ENCODE assay signal across 19 cellular contexts in genomic region chr14:22113401-22113800, GRCh38.
A peak's percentile ranks its signal among the peaks of the same experiment; 100 is the strongest.
DNase-seq lines count a peak whose midpoint lies in the region; ATAC-seq, FAIRE-seq and TF ChIP-seq lines count a peak whose summit lies in the region.
"Had no signal": no experiment of that assay in that cellular context is flagged by ENCODE, and none has a peak within 500 bp of the region (broad histone marks: within the 10 kb centered on the region; RNA-seq: fewer than 3 reads in every experiment).

No MANE protein-coding gene starts in this region.

- H2BK12ac ChIP-seq in H1 (ENCODE audit: low read depth, low read length), result no peak overlapping the region

- no peak overlapping the region for H2AK5ac ChIP-seq in H1 (ENCODE audit: low read depth, low read length)

- no peak overlapping the region for H3K27ac ChIP-seq in H1 (ENCODE audit: low read depth, low read length)
- H3K27ac ChIP-seq: body of pancreas, ovary, right atrium auricular region, tibial nerve had no signal

- H2BK5ac ChIP-seq in H1 (ENCODE audit: low read depth, low read length), result no peak overlapping the region

- no peak overlapping the region for H3K27ac Mint-ChIP-seq in WTC11
- H3K27ac Mint-ChIP-seq: effector memory CD8-positive, alpha-beta T cell; natural killer cell; stimulated activated memory B cell treated with anti-CD40 and anti-IgM and Interleukin-4, amounts not matched to agents 10 μg/mL and 1 μg/mL and 100 μg/mL, for 72 hours had no signal

- no peaks in the 10 kb centered on the region for H4K20me1 ChIP-seq in H1 (replicated peaks in 1 of 2; ENCODE audit: control insufficient read depth in 1 of 2, insufficient read depth in 2 of 2, low read length in 2 of 2)

- no peak overlapping the region for H4K91ac ChIP-seq in H1 (replicated peaks; ENCODE audit: insufficient read length, low read length)

- no peak overlapping the region for H3K4ac ChIP-seq in H1 (replicated peaks; ENCODE audit: insufficient read length, low read depth, low read length)

- H3K4me3 ChIP-seq in H1 (ENCODE audit: extremely low read depth in 1 of 4, insufficient read depth in 2 of 4, low read depth in 3 of 4, low read length in 4 of 4), result no peak overlapping the region
- H3K4me3 ChIP-seq in MG63, result no peak overlapping the region
- H3K4me3 ChIP-seq: body of pancreas, GM12878, ovary, right atrium auricular region, tibial nerve had no signal

- TF ChIP-seq CTCF in WTC11 (IDR thresholded peaks at IDR 0.05) (no peak), H1 (IDR thresholded peaks at IDR 0.05; ENCODE audit: control extremely low read depth in 1 of 3, insufficient read depth in 1 of 3, low read depth in 1 of 3, low read length in 3 of 3) (no peak)

- H3K14ac ChIP-seq in H1 (ENCODE audit: insufficient read length), result no peak overlapping the region

- H3K79me1 ChIP-seq in H1 (ENCODE audit: low read depth, low read length), result no peaks in the 10 kb centered on the region

- no peak for TF ChIP-seq RAD21 in H1 (IDR thresholded peaks at IDR 0.05 in 1 of 2, conservative IDR thresholded peaks at IDR 0.05 in 1 of 2; ENCODE audit: low read depth in 2 of 2, low read length in 2 of 2)

- no peak for TF ChIP-seq POLR2A in H1 (IDR thresholded peaks at IDR 0.05; ENCODE audit: control extremely low read depth in 1 of 2, low read depth in 2 of 2, low read length in 2 of 2)

- H3K18ac ChIP-seq in H1 (ENCODE audit: extremely low read depth, low read length), result no peak overlapping the region

- H3K36me3 ChIP-seq in H1 (ENCODE audit: control insufficient read depth in 2 of 4, insufficient read depth in 4 of 4, low read length in 3 of 4) (no peaks in the 10 kb centered on the region), MG63 (no peaks in the 10 kb centered on the region)
- H3K36me3 ChIP-seq: ovary, right atrium auricular region, tibial nerve had no signal

- H2BK20ac ChIP-seq in H1 (ENCODE audit: low read length), result no peak overlapping the region

- no peak overlapping the region for H4K5ac ChIP-seq in H1 (ENCODE audit: insufficient read length, low read depth, low read length)

- H3K9me3 Mint-ChIP-seq in WTC11, result no peaks in the 10 kb centered on the region
- H3K9me3 Mint-ChIP-seq: effector memory CD8-positive, alpha-beta T cell; natural killer cell had no signal

- TF ChIP-seq EP300 in H1 (IDR thresholded peaks at IDR 0.05; ENCODE audit: borderline replicate concordance in 1 of 2, low read depth in 2 of 2, low read length in 2 of 2), result no peak

- 87% methylated on average over 13 of the region's 13 CpGs; no CpG with 5 or more reads in 1 of the 2 experiments for WGBS in H1 (ENCODE audit: extremely low coverage in 1 of 2, insufficient coverage in 1 of 2, insufficient read length in 1 of 2, insufficient replicate concordance in 2 of 2, low coverage in 1 of 2, low lambda C conversion rate in 2 of 2, missing lambda C conversion rate in 1 of 2), 2 experiments

- H3K27me3 ChIP-seq in H1 (replicated peaks in 1 of 4; ENCODE audit: control insufficient read depth in 3 of 4, extremely low read depth in 1 of 4, insufficient read depth in 3 of 4, low read length in 3 of 4) (no peaks in the 10 kb centered on the region), MG63 (no peaks in the 10 kb centered on the region)
- H3K27me3 ChIP-seq: body of pancreas, ovary, right atrium auricular region, tibial nerve had no signal

- POLR2A ChIA-PET in WTC11 (lab: Charles Lee), result no interaction called here
- POLR2A ChIA-PET in H1 (lab: Charles Lee; ENCODE audit: partially characterized antibody), result interaction anchor here (1.2 kb wide), 1 partner anchor 10 kb away, joined by 3 read pairs; no protein-coding TSS in a partner anchor

- peaks cover 18% of the 10 kb centered on the region for H3K4me1 Mint-ChIP-seq in WTC11
- H3K4me1 Mint-ChIP-seq: natural killer cell; stimulated activated memory B cell treated with anti-CD40 and anti-IgM and Interleukin-4, amounts not matched to agents 10 μg/mL and 1 μg/mL and 100 μg/mL, for 72 hours had no signal

- no peak overlapping the region for H3K4me2 ChIP-seq in H1 (ENCODE audit: insufficient read depth in 1 of 2, low read depth in 2 of 2, low read length in 2 of 2)

- no peak overlapping the region for H3K9ac ChIP-seq in H1 (replicated peaks in 1 of 4; ENCODE audit: extremely low read depth in 1 of 4, low read depth in 3 of 4, low read length in 3 of 4)

- H2BK15ac ChIP-seq in H1 (ENCODE audit: low read length), result no peak overlapping the region

- no peaks in the 10 kb centered on the region for H3K23me2 ChIP-seq in H1 (ENCODE audit: low read depth, low read length)

- no peak overlapping the region for H3K4me3 Mint-ChIP-seq in WTC11
- H3K4me3 Mint-ChIP-seq: natural killer cell; stimulated activated memory B cell treated with anti-CD40 and anti-IgM and Interleukin-4, amounts not matched to agents 10 μg/mL and 1 μg/mL and 100 μg/mL, for 72 hours had no signal

- no peak overlapping the region for H2BK120ac ChIP-seq in H1 (replicated peaks; ENCODE audit: low read depth, low read length)

- FAIRE-seq in H1 (lab: Jason Lieb, UNC), result no peak
- FAIRE-seq: GM12878, GM19239 had no signal

- H3K56ac ChIP-seq in H1 (replicated peaks; ENCODE audit: insufficient read length, low read depth, low read length), result no peak overlapping the region

- ATAC-seq in WTC11, result peak; percentile 86
- ATAC-seq: body of pancreas; effector memory CD8-positive, alpha-beta T cell; GM12878; left cardiac atrium; natural killer cell; stimulated activated memory B cell treated with anti-CD40 and anti-IgM and Interleukin-4, amounts not matched to agents 10 μg/mL and 1 μg/mL and 100 μg/mL, for 72 hours had no signal

- no peaks in the 10 kb centered on the region for H3K9me3 ChIP-seq in H1 (ENCODE audit: insufficient read depth in 2 of 2, low read depth in 1 of 2, low read length in 1 of 2)
- H3K9me3 ChIP-seq in MG63, result no peaks in the 10 kb centered on the region
- H3K9me3 ChIP-seq: body of pancreas, ovary had no signal

- no peaks in the 10 kb centered on the region for H3K79me2 ChIP-seq in H1 (ENCODE audit: control insufficient read depth in 1 of 2, insufficient read depth in 2 of 2, low read length in 2 of 2)

- no peak overlapping the region for H3K23ac ChIP-seq in H1 (ENCODE audit: insufficient read length)

- 0 out of 2 replicates have a peak overlapping the region, but pooled peaks have one; percentile 34 for H2AFZ ChIP-seq in H1 (ENCODE audit: low read length)

- H4K8ac ChIP-seq in H1 (ENCODE audit: extremely low read depth, insufficient read depth, low read length), result no peak overlapping the region

- H3K36me3 Mint-ChIP-seq in WTC11, result no peaks in the 10 kb centered on the region
- H3K36me3 Mint-ChIP-seq: natural killer cell; stimulated activated memory B cell treated with anti-CD40 and anti-IgM and Interleukin-4, amounts not matched to agents 10 μg/mL and 1 μg/mL and 100 μg/mL, for 72 hours had no signal

- DNase-seq in activated effector memory CD4-positive, alpha-beta T cell treated with anti-CD3 and anti-CD28 coated beads, Interleukin-2, amount 50 U/mL, for 16 hours, result peak; percentile 67
- DNase-seq in activated effector memory CD4-positive, alpha-beta T cell treated with Interleukin-2 at 50 U/mL for 16 hours, result no peak
- DNase-seq in Daoy (ENCODE audit: low read depth) (peak; percentile 20), WTC11 (ENCODE audit: low spot score) (peak; percentile 22), H1 (ENCODE audit: low read depth in 1 of 2, low spot score in 2 of 2) (no peak), MG63 (no peak)
- no peak for DNase-seq in activated CD4-positive, CD25-positive, alpha-beta regulatory T cell (lab: John Stamatoyannopoulos, UW)
- DNase-seq: activated gamma-delta T cell treated with Interleukin-2 at 50 U/mL for 16 hours; body of pancreas; effector memory CD8-positive, alpha-beta T cell; left cardiac atrium; natural killer cell; NCI-H510A treated with DMSO at 0.1 percent for 48 hours; ovary had no signal

- H3K27me3 Mint-ChIP-seq in WTC11 (ENCODE audit: low read depth), result peaks cover 4% of the 10 kb centered on the region; the same call in 1 of the 2 replicates

- CTCF ChIA-PET in WTC11 (lab: Charles Lee), result interaction anchor here (0.5 to 2.9 kb wide), 11 partner anchors 10 to 538 kb away, joined by 3 to 39 read pairs (median 3); no protein-coding TSS in a partner anchor
- CTCF ChIA-PET in H1 (lab: Charles Lee; ENCODE audit: partially characterized antibody), result interaction anchor here (0.9 to 3.2 kb wide), 12 partner anchors 9 to 276 kb away, joined by 3 to 12 read pairs (median 6); no protein-coding TSS in a partner anchor

- no peaks in the 10 kb centered on the region for H3K4me1 ChIP-seq in H1 (replicated peaks in 1 of 4; ENCODE audit: control insufficient read depth in 3 of 4, insufficient read depth in 4 of 4, low read length in 3 of 4)
- H3K4me1 ChIP-seq: body of pancreas, right atrium auricular region, tibial nerve had no signal

TF ChIP-seq in WTC11, 78 proteins besides CTCF, POLR2A, EP300 and RAD21:
- TF ChIP-seq JUN (CRISPR knock-in tag; IDR thresholded peaks at IDR 0.05), result no peak
- no peak for TF ChIP-seq ZNF219 (CRISPR knock-in tag; IDR thresholded peaks at IDR 0.05; ENCODE audit: borderline replicate concordance)
TF ChIP-seq in WTC11: peak in this region for 0.

TF ChIP-seq in H1, 55 proteins besides CTCF, POLR2A, EP300 and RAD21:
- no peak for TF ChIP-seq SP2 (IDR thresholded peaks at IDR 0.05; ENCODE audit: low read length)
- no peak for TF ChIP-seq BCL11A (IDR thresholded peaks at IDR 0.05; ENCODE audit: low read depth in 2 of 2, low read length in 2 of 2)

Comparison
In these comparisons a context has a peak if more than half of its experiments do, and no peak if none do; other contexts are left out.
1. DNase-seq: peak in activated effector memory CD4-positive, alpha-beta T cell treated with anti-CD3 and anti-CD28 coated beads, Interleukin-2, amount 50 U/mL, for 16 hours (single experiment), Daoy (single experiment) and WTC11 (single experiment); none in activated effector memory CD4-positive, alpha-beta T cell treated with Interleukin-2 at 50 U/mL for 16 hours (single experiment), H1 (0 of 2), activated CD4-positive, CD25-positive, alpha-beta regulatory T cell (0 of 4) and MG63 (single experiment).